In genomic region chr10:12710594-12711343, GRCh38 we compare ENCODE assay signal across 8 cellular contexts.
A peak's percentile ranks its signal among the peaks of the same experiment; 100 is the strongest.
DNase-seq lines count a peak whose midpoint lies in the region; ATAC-seq, FAIRE-seq and TF ChIP-seq lines count a peak whose summit lies in the region.

No MANE protein-coding gene starts in this region.

- H3K4me2 ChIP-seq in mammary epithelial cell (ENCODE audit: insufficient read depth, low read depth, low read length): no peak overlapping the region

- H3K4me3 Mint-ChIP-seq in activated B cell treated with CpG ODN at 0.5 μM for 24 hours: no peak overlapping the region

- H3K27me3 Mint-ChIP-seq in activated B cell treated with CpG ODN at 0.5 μM for 24 hours: no peaks in the 10 kb centered on the region

- no peak overlapping the region for H3K9ac ChIP-seq in mammary epithelial cell (ENCODE audit: insufficient read depth, low read length)
- H3K9ac ChIP-seq in kidney (ENCODE audit: low read length in 2 of 2): no peak overlapping the region

- no peaks in the 10 kb centered on the region for H3K27me3 ChIP-seq in mammary epithelial cell (ENCODE audit: insufficient read depth, low read length)

- POLR2A ChIA-PET in activated B cell treated with CpG ODN at 0.5 μM for 24 hours (lab: Charles Lee): interaction anchor here (0.6 kb wide), 1 partner anchor 489 kb away, joined by 3 read pairs; no protein-coding TSS in a partner anchor

- H3K9me3 Mint-ChIP-seq in activated B cell treated with CpG ODN at 0.5 μM for 24 hours: no peaks in the 10 kb centered on the region

- FAIRE-seq in kidney (lab: Jason Lieb, UNC): no peak

- H3K4me3 ChIP-seq in mammary epithelial cell (replicated peaks in 1 of 3; ENCODE audit: insufficient read depth in 1 of 3, low read depth in 2 of 3, low read length in 3 of 3): no peak overlapping the region
- H3K4me3 ChIP-seq in kidney (ENCODE audit: low read length in 2 of 2): no peak overlapping the region

- H4K20me1 ChIP-seq in mammary epithelial cell (ENCODE audit: insufficient read depth, low read length): no peaks in the 10 kb centered on the region

- in situ Hi-C loops in mammary epithelial cell (cut with MboI; ENCODE audit: low sequenced_read_pairs in 2 of 2): loop anchor here (5.0 to 25.0 kb wide), 4 partner anchors 352 to 448 kb away; no protein-coding TSS in a partner anchor

- peak overlapping the region; percentile 68 for H2AFZ ChIP-seq in mammary epithelial cell (ENCODE audit: low read depth, low read length)

- H3K4me1 Mint-ChIP-seq in activated B cell treated with CpG ODN at 0.5 μM for 24 hours: peaks cover 23% of the 10 kb centered on the region

- dilution Hi-C loops in mammary epithelial cell (cut with HindIII; ENCODE audit: low sequenced_read_pairs): loop anchor here (5.0 to 25.0 kb wide), 2 partner anchors 58 to 448 kb away; no protein-coding TSS in a partner anchor

- CTCF ChIA-PET in activated B cell treated with CpG ODN at 0.5 μM for 24 hours (lab: Charles Lee) (interaction anchor here (0.5 to 5.2 kb wide), 15 partner anchors 11 to 495 kb away, joined by 3 to 65 read pairs (median 4); no protein-coding TSS in a partner anchor), mammary epithelial cell (lab: Charles Lee; ENCODE audit: low non-redundant PET) (interaction anchor here (0.6 to 1.0 kb wide), 2 partner anchors 126 to 447 kb away, joined by 3 read pairs; no protein-coding TSS in a partner anchor)

- H3K36me3 Mint-ChIP-seq in activated B cell treated with CpG ODN at 0.5 μM for 24 hours (ENCODE audit: low read depth): peaks cover 5% of the 10 kb centered on the region

- DNase-seq in ELF-1 (ENCODE audit: low read depth, low spot score) (peak; percentile 91), NCI-H2196 (lab: John Stamatoyannopoulos, UW; ENCODE audit: unreplicated experiment) (peak; percentile 61), activated B cell treated with CpG ODN at 0.5 μM for 24 hours (peak; percentile 68), mammary epithelial cell (peak; percentile 65), kidney (peak; percentile 88)
- DNase-seq in stimulated activated CD4-positive, alpha-beta T cell treated with anti-CD3 and anti-CD28 coated beads, Interleukin-1b, Interleukin-23, amount 100 ng/mL, for 24 hours (ENCODE audit: low read depth in 4 of 4, low spot score in 1 of 4): peak; percentile 55 to 81 (median 67)

- H3K79me2 ChIP-seq in mammary epithelial cell (ENCODE audit: insufficient read depth, low read length): no peaks in the 10 kb centered on the region

- ATAC-seq in HG02642 (IDR thresholded peaks at IDR 0.05; ENCODE audit: poor library complexity, unreplicated experiment) (peak; percentile 79), activated B cell treated with CpG ODN at 0.5 μM for 24 hours (ENCODE audit: low read depth) (peak; percentile 93), GM18873 (IDR thresholded peaks at IDR 0.05; ENCODE audit: low FRiP score, unreplicated experiment) (no peak)

- intact Hi-C loops in activated B cell treated with CpG ODN at 0.5 μM for 24 hours (cut with micrococcal nuclease): loop anchor here (1.0 to 10.0 kb wide), 11 partner anchors 54 to 928 kb away; partner anchors contain the start of gene NUDT5
- intact Hi-C loops in mammary epithelial cell (cut with micrococcal nuclease): loop anchor here (1.0 to 5.0 kb wide), 5 partner anchors 54 to 446 kb away; no protein-coding TSS in a partner anchor
- intact Hi-C loops in kidney (cut with DNase I): no loop called here

- no peaks in the 10 kb centered on the region for H3K36me3 ChIP-seq in mammary epithelial cell (ENCODE audit: insufficient read depth, low read length)
- H3K36me3 ChIP-seq in kidney (ENCODE audit: control insufficient read depth in 1 of 2, insufficient read depth in 2 of 2, low read length in 2 of 2): no peaks in the 10 kb centered on the region

- peak overlapping the region; percentile 54 for H3K27ac Mint-ChIP-seq in activated B cell treated with CpG ODN at 0.5 μM for 24 hours

- peaks cover 33% of the 10 kb centered on the region for H3K4me1 ChIP-seq in mammary epithelial cell (ENCODE audit: insufficient read depth, low read length)
- peaks cover 4 to 7% of the 10 kb centered on the region in 2 donors for H3K4me1 ChIP-seq in kidney (ENCODE audit: control insufficient read depth in 1 of 2, insufficient read depth in 1 of 2, low read depth in 1 of 2, low read length in 2 of 2)

- H3K27ac ChIP-seq in mammary epithelial cell (ENCODE audit: insufficient read depth, low read depth, low read length): peak overlapping the region; percentile 4
- no peak overlapping the region for H3K27ac ChIP-seq in kidney (ENCODE audit: low read depth in 2 of 2, low read length in 2 of 2)

- H3K9me3 ChIP-seq in mammary epithelial cell (replicated peaks; ENCODE audit: insufficient read depth, low read length) (no peaks in the 10 kb centered on the region), kidney (ENCODE audit: control insufficient read depth in 1 of 2, low read length in 2 of 2) (no peaks in the 10 kb centered on the region)

- no TSS peak for BruUV-seq in mammary epithelial cell (replicated peaks; lab: Mats Ljungman, UMichigan)

- 42% methylated on average over 9 of the region's 9 CpGs for WGBS in mammary epithelial cell (ENCODE audit: low coverage, missing lambda C conversion rate)

- TF ChIP-seq CTCF in activated B cell treated with CpG ODN at 0.5 μM for 24 hours (IDR thresholded peaks at IDR 0.05) (no peak), mammary epithelial cell (conservative IDR thresholded peaks at IDR 0.05 in 1 of 2, IDR thresholded peaks at IDR 0.05 in 1 of 2; ENCODE audit: extremely low read depth in 1 of 2, insufficient read depth in 1 of 2, low read depth in 1 of 2, low read length in 2 of 2) (peak; percentile 96 to 99), kidney (IDR thresholded peaks at IDR 0.05; ENCODE audit: borderline replicate concordance, extremely low read depth, insufficient read depth) (peak; percentile 94)
